In genomic region chr13:49972709-49973108, GRCh38 we compare ENCODE assay signal across 24 cellular contexts. TPM values are rescaled to one million over a fixed set of nuclear protein-coding genes. Genes with fewer than 3 reads are reported as not detected.
DNase-seq lines count a peak whose midpoint lies in the region; ATAC-seq, FAIRE-seq and TF ChIP-seq lines count a peak whose summit lies in the region.
"Had no signal": no experiment of that assay in that cellular context is flagged by ENCODE, and none has a peak within 500 bp of the region (broad histone marks: within the 10 kb centered on the region; RNA-seq: fewer than 3 reads in every experiment).

No MANE protein-coding gene starts in this region.

- H3K4me1 ChIP-seq in BLaER1 (peaks cover 15% of the 10 kb centered on the region), IMR-90 (ENCODE audit: control insufficient read depth, insufficient read depth, low read length) (peaks cover 4% of the 10 kb centered on the region), mucosa of descending colon (ENCODE audit: low read depth) (peaks cover 4% of the 10 kb centered on the region), testis (no peaks in the 10 kb centered on the region)
- H3K4me1 ChIP-seq: SJCRH30 had no signal

- H3K4me3 ChIP-seq in BLaER1 (no peak overlapping the region), IMR-90 (ENCODE audit: insufficient read depth, low read depth, low read length) (no peak overlapping the region), mucosa of descending colon (no peak overlapping the region), foreskin fibroblast (ENCODE audit: low read depth in 1 of 2, low read length in 2 of 2) (no peak overlapping the region), testis (no peak overlapping the region)
- H3K4me3 ChIP-seq: SJCRH30 had no signal

- no peaks in the 10 kb centered on the region for H3K27me3 ChIP-seq in BLaER1
- no peaks in the 10 kb centered on the region for H3K27me3 ChIP-seq in IMR-90 (ENCODE audit: control insufficient read depth, insufficient read depth, low read length)
- no peaks in the 10 kb centered on the region for H3K27me3 ChIP-seq in testis
- H3K27me3 ChIP-seq: SJCRH30 had no signal

- H2AK5ac ChIP-seq in IMR-90 (ENCODE audit: low read depth, low read length), result no peak overlapping the region

- no peak for TF ChIP-seq RAD21 in IMR-90 (IDR thresholded peaks at IDR 0.05; ENCODE audit: low read length)

- DNase-seq in IMR-90 (no peak), mucosa of descending colon (no peak), ACHN (no peak), foreskin fibroblast (no peak), testis (no peak)
- DNase-seq: Caco-2; CD4-positive, alpha-beta memory T cell; DMS 273 treated with DMSO at 0.1 percent for 48 hours; Karpas-422; MV-4-11; NCI-H1105 treated with DMSO at 0.1 percent for 48 hours; NCI-H2081 treated with DMSO at 0.1 percent for 48 hours; NCI-H2171 treated with DMSO at 0.1 percent for 48 hours; NCI-H524 treated with DMSO at 0.1 percent for 48 hours; NCI-H82; OCI-M1; SJCRH30 had no signal

- no peak overlapping the region for H2BK5ac ChIP-seq in IMR-90 (ENCODE audit: low read depth, low read length, poor library complexity, severe bottlenecking)

- no peak overlapping the region for H4K91ac ChIP-seq in IMR-90 (ENCODE audit: insufficient read depth, low read depth, low read length)

- no peak for TF ChIP-seq CTCF in IMR-90 (conservative IDR thresholded peaks at IDR 0.05; ENCODE audit: low read depth, low read length)
- no peak for TF ChIP-seq CTCF in mucosa of descending colon (IDR thresholded peaks at IDR 0.05)
- no peak for TF ChIP-seq CTCF in foreskin fibroblast (IDR thresholded peaks at IDR 0.05; ENCODE audit: low read depth, low read length)
- TF ChIP-seq CTCF in testis (IDR thresholded peaks at IDR 0.05), result no peak

- no peak overlapping the region for H3K14ac ChIP-seq in IMR-90 (replicated peaks; ENCODE audit: low read depth, low read length)

- peaks cover 53% of the 10 kb centered on the region for H3K36me3 ChIP-seq in BLaER1
- H3K36me3 ChIP-seq in IMR-90 (ENCODE audit: control insufficient read depth, insufficient read depth, low read length), result no peaks in the 10 kb centered on the region
- H3K36me3 ChIP-seq in mucosa of descending colon (ENCODE audit: low read depth), result no peaks in the 10 kb centered on the region
- no peaks in the 10 kb centered on the region for H3K36me3 ChIP-seq in testis (ENCODE audit: low read depth, missing control alignments)
- H3K36me3 ChIP-seq: SJCRH30 had no signal

- peak; percentile 98 for FAIRE-seq in islet of Langerhans (lab: Jason Lieb, UNC)
- FAIRE-seq: G401.6, GM12892, H1, RCC 7860 had no signal

- TF ChIP-seq POLR2A in IMR-90 (IDR thresholded peaks at IDR 0.05; ENCODE audit: low read depth, low read length), result no peak
- no peak for TF ChIP-seq POLR2A in testis (IDR thresholded peaks at IDR 0.05)

- CTCF ChIA-PET in IMR-90 (lab: Yijun Ruan, JAX), result interaction anchor here (1.4 kb wide), 1 partner anchor 25 kb away, joined by 6 read pairs; no protein-coding TSS in a partner anchor

- no peak overlapping the region for H3K23ac ChIP-seq in IMR-90 (ENCODE audit: low read depth, low read length)

- ATAC-seq in IMR-90 (ENCODE audit: low read depth) (no peak), mucosa of descending colon (peak; percentile 72)
- ATAC-seq: HCT116 had no signal

- H3K4me2 ChIP-seq in BLaER1 (no peak overlapping the region), IMR-90 (ENCODE audit: low read depth, low read length) (peak overlapping the region; percentile 50)

- H3K9ac ChIP-seq in BLaER1 (no peak overlapping the region), IMR-90 (ENCODE audit: low read depth, low read length) (no peak overlapping the region)

- H2BK20ac ChIP-seq in IMR-90 (ENCODE audit: low read depth, low read length), result no peak overlapping the region

- H4K20me1 ChIP-seq in BLaER1, result no peaks in the 10 kb centered on the region
- H4K20me1 ChIP-seq in IMR-90 (ENCODE audit: insufficient read depth, low read length), result no peaks in the 10 kb centered on the region

- peaks cover 4% of the 10 kb centered on the region; the same call in 1 of the 2 replicates for H3K9me3 ChIP-seq in BLaER1
- no peaks in the 10 kb centered on the region for H3K9me3 ChIP-seq in IMR-90 (ENCODE audit: control insufficient read depth, insufficient read depth, low read length)
- H3K9me3 ChIP-seq in mucosa of descending colon, result no peaks in the 10 kb centered on the region
- H3K9me3 ChIP-seq in testis, result no peaks in the 10 kb centered on the region
- H3K9me3 ChIP-seq: Caco-2, SJCRH30 had no signal

- H2AFZ ChIP-seq in IMR-90 (replicated peaks; ENCODE audit: low read length, poor library complexity), result no peak overlapping the region

- BruUV-seq in IMR-90 (replicated peaks; lab: Mats Ljungman, UMichigan), result no TSS peak

- H3K27ac ChIP-seq in BLaER1 (0 out of 2 replicates have a peak overlapping the region, but pooled peaks have one; percentile 12), IMR-90 (ENCODE audit: insufficient read depth, low read length) (no peak overlapping the region), testis (no peak overlapping the region)
- H3K27ac ChIP-seq: SJCRH30 had no signal

- no peak overlapping the region for H2BK120ac ChIP-seq in IMR-90 (ENCODE audit: low read depth, low read length)

- no peaks in the 10 kb centered on the region for H3K79me1 ChIP-seq in IMR-90 (ENCODE audit: low read depth in 1 of 2, low read length in 2 of 2)

- POLR2A ChIA-PET in IMR-90 (lab: Charles Lee; ENCODE audit: unreplicated experiment), result no interaction called here

- no peak overlapping the region for H3K18ac ChIP-seq in IMR-90 (ENCODE audit: low read depth, low read length)

- in situ Hi-C loops in IMR-90 (cut with MboI; ENCODE audit: low sequenced_read_pairs), result loop anchor here (10.0 kb wide), 1 partner anchor 1102 kb away; no protein-coding TSS in a partner anchor
- in situ Hi-C loops in ACHN (cut with HindIII; ENCODE audit: low pct_ligation_motif_present, low pct_unique_long_range_greater_than_20kb, low sequenced_read_pairs), result no loop called here

- H2AK9ac ChIP-seq in IMR-90 (replicated peaks; ENCODE audit: low read depth, low read length, poor library complexity), result no peak overlapping the region

- no CpG with 5 or more reads among the region's 4 CpGs for WGBS in IMR-90 (ENCODE audit: extremely low coverage in 2 of 2, insufficient read length in 1 of 2), 2 experiments
- WGBS in testis, 2 donors, result 88 to 91% methylated on average over 4 of the region's 4 CpGs

- no peak overlapping the region for H4K8ac ChIP-seq in IMR-90 (ENCODE audit: low read depth in 2 of 2, low read length in 2 of 2)

- no peak overlapping the region for H3K56ac ChIP-seq in IMR-90 (ENCODE audit: extremely low read depth, insufficient read depth, low read length)

- intact Hi-C loops in IMR-90 (cut with micrococcal nuclease), result loop anchor here (1.0 kb wide), 1 partner anchor 26 kb away; no protein-coding TSS in a partner anchor
- intact Hi-C loops in mucosa of descending colon (cut with DNase I, micrococcal nuclease), result loop anchor here in 1 of 2 donors (10.0 kb wide), 1 partner anchor 562 kb away; no protein-coding TSS in a partner anchor
- intact Hi-C loops in testis (cut with DNase I; ENCODE audit: low total_unique reads), result no loop called here

- no peaks in the 10 kb centered on the region for H3K9me1 ChIP-seq in IMR-90 (ENCODE audit: insufficient read depth, low read length)

- no peak overlapping the region for H4K5ac ChIP-seq in IMR-90 (ENCODE audit: low read depth, low read length)

- no peak overlapping the region for H3K4ac ChIP-seq in IMR-90 (ENCODE audit: low read depth, low read length)

- H2BK15ac ChIP-seq in IMR-90 (ENCODE audit: low read depth, low read length), result no peak overlapping the region

- dilution Hi-C loops in IMR-90 (cut with HindIII; ENCODE audit: low sequenced_read_pairs, unreplicated experiment), result no loop called here

TF ChIP-seq in IMR-90, 13 proteins besides CTCF, POLR2A, EP300 and RAD21:
- TF ChIP-seq CHD1 (IDR thresholded peaks at IDR 0.05; ENCODE audit: low read depth, low read length), result no peak
TF ChIP-seq in IMR-90: peak in this region for 0.

RNA-seq across cellular contexts. Expression of gene TRIM13, which starts 24.1 kb away (rescaled TPM):
- 20.1 and 22.5 TPM in 2 replicates for total RNA-seq in IMR-90 (2012; rRNA removed)
- 10.2 and 12.0 TPM in 2 replicates for polyA plus RNA-seq in IMR-90 (2012; rRNA removed)
- polyA plus RNA-seq in IMR-90 (2012; cell fraction: cytosol; rRNA removed), result 2.5 and 3.8 TPM in 2 replicates
- polyA plus RNA-seq in IMR-90 (2012; cell fraction: nucleus; rRNA removed; ENCODE audit: low replicate concordance), result 3.0 and 24.1 TPM in 2 replicates
- 10 to 100 TPM; 31.6 to 35.5 (median 32.7) TPM for total RNA-seq in mucosa of descending colon
- total RNA-seq in testis, result 10 to 100 TPM; 43.1 to 48.6 TPM
- polyA plus RNA-seq in testis (ENCODE audit: insufficient read depth, low read depth, low replicate concordance), result 163 TPM

RNA-seq across cellular contexts. Expression of gene SPRYD7, which starts 36.6 kb away (rescaled TPM):
- total RNA-seq in IMR-90 (2012; rRNA removed), result 5.6 and 9.7 TPM in 2 replicates
- polyA plus RNA-seq in IMR-90 (2012; rRNA removed), result 6.3 and 20.2 TPM in 2 replicates
- 3.1 and 3.9 TPM in 2 replicates for polyA plus RNA-seq in IMR-90 (2012; cell fraction: cytosol; rRNA removed)
- polyA plus RNA-seq in IMR-90 (2012; cell fraction: nucleus; rRNA removed; ENCODE audit: low replicate concordance), result 1.2 and 3.3 TPM in 2 replicates
- 10 to 100 TPM; 11.2 to 15.0 (median 12.4) TPM for total RNA-seq in mucosa of descending colon
- total RNA-seq in testis, result 10 to 100 TPM in 1 of 2 donors, 1 to 10 TPM in 1; 9.8 to 10.3 TPM
- 20.7 TPM for polyA plus RNA-seq in testis (ENCODE audit: insufficient read depth, low read depth, low replicate concordance)

RNA-seq across cellular contexts. Expression of gene KCNRG, which starts 42.5 kb away (rescaled TPM):
- 2.7 and 5.0 TPM in 2 replicates for total RNA-seq in IMR-90 (2012; rRNA removed)
- polyA plus RNA-seq in IMR-90 (2012; rRNA removed), result 0.51 and 0.66 TPM in 2 replicates
- 0.12 and 0.13 TPM in 2 replicates for polyA plus RNA-seq in IMR-90 (2012; cell fraction: cytosol; rRNA removed)
- polyA plus RNA-seq in IMR-90 (2012; cell fraction: nucleus; rRNA removed; ENCODE audit: low replicate concordance), result 0.16 and 1.4 TPM in 2 replicates
- 1 to 10 TPM in 2 of 3 donors, under 1 TPM in 1; 0.66 to 1.2 (median 1.1) TPM for total RNA-seq in mucosa of descending colon
- total RNA-seq in testis, result 1 to 10 TPM; 1.1 to 3.1 TPM
- polyA plus RNA-seq in testis (ENCODE audit: insufficient read depth, low read depth, low replicate concordance), result 2.9 TPM
